ENCODE assay signal across 16 cellular contexts in genomic region chr6:87754828-87755227, GRCh38.
DNase-seq lines count a peak whose midpoint lies in the region; ATAC-seq lines count a peak whose summit lies in the region.
"Had no signal": no experiment of that assay in that cellular context is flagged by ENCODE, and none has a peak within 500 bp of the region (broad histone marks: within the 10 kb centered on the region; RNA-seq: fewer than 3 reads in every experiment).

No MANE protein-coding gene starts in this region.

- peak; percentile 37 for ATAC-seq in GM19043 (IDR thresholded peaks at IDR 0.05; ENCODE audit: low read depth, unreplicated experiment)
- ATAC-seq in HG02852 (IDR thresholded peaks at IDR 0.05; ENCODE audit: unreplicated experiment): peak; percentile 55
- peak; percentile 54 to 63 for ATAC-seq in stimulated activated naive B cell treated with anti-CD40 and anti-IgM and Interleukin-4, amounts not matched to agents 10 μg/mL and 1 μg/mL and 100 μg/mL, for 72 hours (replicated peaks)
- ATAC-seq: activated T-cell treated with anti-CD3 and anti-CD28 coated beads, Interleukin-2, amount 50 U/mL, for 4 hours; heart left ventricle; Right ventricle myocardium inferior; WTC11 had no signal

- peak; percentile 91 for DNase-seq in MV-4-11 (lab: John Stamatoyannopoulos, UW)
- DNase-seq in stimulated activated naive B cell treated with anti-CD40 and anti-IgM and Interleukin-4, amounts not matched to agents 10 μg/mL and 1 μg/mL and 100 μg/mL, for 72 hours: no peak
- DNase-seq in AG20443 (ENCODE audit: low spot score): no peak
- DNase-seq in activated effector memory CD4-positive, alpha-beta T cell treated with Interleukin-2 at 50 U/mL for 16 hours: no peak
- DNase-seq in RKO (ENCODE audit: low spot score): no peak
- DNase-seq: activated T-cell treated with anti-CD3 and anti-CD28 coated beads, Interleukin-2, amount 50 U/mL, for 4 hours; aorta; Calu3; heart left ventricle; IMR-90; NCI-H2081; nucleus accumbens had no signal

- peak overlapping the region; percentile 85 for H3K27ac Mint-ChIP-seq in stimulated activated naive B cell treated with anti-CD40 and anti-IgM and Interleukin-4, amounts not matched to agents 10 μg/mL and 1 μg/mL and 100 μg/mL, for 72 hours
- H3K27ac Mint-ChIP-seq: WTC11 had no signal

- H3K9me3 Mint-ChIP-seq in stimulated activated naive B cell treated with anti-CD40 and anti-IgM and Interleukin-4, amounts not matched to agents 10 μg/mL and 1 μg/mL and 100 μg/mL, for 72 hours: peaks cover 0 to 6% of the 10 kb centered on the region in 2 donors
- H3K9me3 Mint-ChIP-seq: activated T-cell treated with anti-CD3 and anti-CD28 coated beads, Interleukin-2, amount 50 U/mL, for 4 hours; WTC11 had no signal

- H3K27me3 Mint-ChIP-seq in stimulated activated naive B cell treated with anti-CD40 and anti-IgM and Interleukin-4, amounts not matched to agents 10 μg/mL and 1 μg/mL and 100 μg/mL, for 72 hours: no peaks in the 10 kb centered on the region

- peaks cover 4 to 7% of the 10 kb centered on the region in 2 donors for H3K36me3 Mint-ChIP-seq in stimulated activated naive B cell treated with anti-CD40 and anti-IgM and Interleukin-4, amounts not matched to agents 10 μg/mL and 1 μg/mL and 100 μg/mL, for 72 hours

- H3K4me3 Mint-ChIP-seq in stimulated activated naive B cell treated with anti-CD40 and anti-IgM and Interleukin-4, amounts not matched to agents 10 μg/mL and 1 μg/mL and 100 μg/mL, for 72 hours: no peak overlapping the region
- H3K4me3 Mint-ChIP-seq: activated T-cell treated with anti-CD3 and anti-CD28 coated beads, Interleukin-2, amount 50 U/mL, for 4 hours; WTC11 had no signal

- H3K4me1 Mint-ChIP-seq in stimulated activated naive B cell treated with anti-CD40 and anti-IgM and Interleukin-4, amounts not matched to agents 10 μg/mL and 1 μg/mL and 100 μg/mL, for 72 hours: peaks cover 28 to 57% of the 10 kb centered on the region in 2 donors
